Comparison of ENCODE assay signal across 25 cellular contexts in the genomic region with DNA sequence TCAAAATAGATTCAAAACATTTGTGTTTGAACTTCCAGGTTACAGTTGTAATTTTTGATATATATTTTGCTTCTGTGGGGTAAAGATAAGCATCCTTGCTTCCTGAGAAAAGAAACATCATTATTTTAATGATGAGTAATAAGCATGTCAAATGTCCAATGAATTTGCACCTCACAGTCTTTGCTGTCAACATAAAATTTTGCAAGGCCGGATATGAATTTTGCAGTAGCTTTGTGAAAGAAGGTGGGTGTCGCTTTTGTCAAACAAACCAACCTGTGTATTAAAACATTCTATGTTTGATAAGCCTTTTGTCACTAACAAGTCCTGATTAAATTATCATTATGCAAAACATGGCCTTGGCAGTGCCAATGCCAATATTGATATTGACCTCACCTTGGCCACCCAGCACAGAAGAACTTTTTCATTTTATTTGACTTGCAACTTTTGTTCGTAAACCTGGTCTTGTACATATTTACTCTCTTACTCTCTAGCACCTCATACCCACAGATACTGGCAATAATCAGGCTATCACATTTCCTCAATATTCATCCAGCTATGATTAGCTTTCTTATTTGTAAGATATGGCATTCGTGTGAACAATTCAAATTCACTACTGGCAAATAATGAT.
"Had no signal": no experiment of that assay in that cellular context is flagged by ENCODE, and none has a peak within 500 bp of the region (broad histone marks: within the 10 kb centered on the region; RNA-seq: fewer than 3 reads in every experiment).

No MANE protein-coding gene starts in this region.

- DNase-seq: activated B cell treated with CpG ODN at 0.5 μM for 24 hours; activated CD4-positive, alpha-beta memory T cell treated with anti-CD3 and anti-CD28 coated beads for 36 hours; activated CD4-positive, alpha-beta T cell treated with anti-CD3 and anti-CD28 coated beads for 1 hour; activated CD4-positive, alpha-beta T cell treated with anti-CD3 and anti-CD28 coated beads, Interleukin-2, amount 10 ng/mL, durations not matched to agents 24 days and 14 days; activated CD8-positive, alpha-beta memory T cell treated with anti-CD3 and anti-CD28 coated beads for 24 hours; activated effector memory CD4-positive, alpha-beta T cell treated with anti-CD3 and anti-CD28 coated beads, Interleukin-2, amount 50 U/mL, for 16 hours; activated naive CD4-positive, alpha-beta T cell treated with Interleukin-2 at 50 U/mL for 16 hours; activated T-cell treated with anti-CD3 and anti-CD28 coated beads, Interleukin-2, amount 50 U/mL, for 4 hours; amygdala; cerebellar nuclear complex; KG1; NCI-H1092; NCI-H1417; NCI-H1930; NCI-H2171; NCI-H2227 treated with DMSO at 0.1 percent for 48 hours; NCI-H446 treated with DMSO at 0.1 percent for 48 hours; NCI-H524 treated with DMSO at 0.1 percent for 48 hours; PC-9; SIG-M5; T-helper 2 cell; T1000 had no signal

- H3K27me3 ChIP-seq: cardiac muscle cell had no signal

- H3K27ac ChIP-seq: cardiac muscle cell, PC-9 had no signal

- H3K4me3 ChIP-seq: cardiac muscle cell, PC-9 had no signal

- ATAC-seq: activated T-cell treated with anti-CD3 and anti-CD28 coated beads, Interleukin-2, amount 50 U/mL, for 4 hours had no signal

- FAIRE-seq: astrocyte, TTC549 had no signal

- H3K36me3 ChIP-seq: cardiac muscle cell had no signal
